ENCODE assay signal across 1 cellular context in genomic region chr3:13890377-13891016, GRCh38.
TF ChIP-seq lines count a peak whose summit lies in the region.

No MANE protein-coding gene starts in this region.

TF ChIP-seq in K562, 482 proteins besides CTCF, POLR2A, EP300 and RAD21 (continued from another document and continues in another):
- TF ChIP-seq CEBPZ (IDR thresholded peaks at IDR 0.05; ENCODE audit: borderline replicate concordance, low read depth, low read length) = no peak
- TF ChIP-seq GTF2B (IDR thresholded peaks at IDR 0.05; ENCODE audit: extremely low read depth, insufficient read length) = no peak
- TF ChIP-seq ZNF41 (CRISPR knock-in tag; conservative IDR thresholded peaks at IDR 0.05) = no peak
- TF ChIP-seq DIDO1 (tag; IDR thresholded peaks at IDR 0.05; ENCODE audit: low read depth) = no peak
- TF ChIP-seq ZNF518B (CRISPR knock-in tag; IDR thresholded peaks at IDR 0.05) = no peak
- no peak for TF ChIP-seq NCOA4 (IDR thresholded peaks at IDR 0.05; ENCODE audit: partially characterized antibody)
- TF ChIP-seq CGGBP1 (CRISPR knock-in tag; IDR thresholded peaks at IDR 0.05) = no peak
- no peak for TF ChIP-seq NFYB (IDR thresholded peaks at IDR 0.05; ENCODE audit: extremely low read depth, insufficient read length)
- no peak for TF ChIP-seq ZNF274 (IDR thresholded peaks at IDR 0.05; ENCODE audit: borderline replicate concordance, low read depth, low read length)
- TF ChIP-seq POLR2G (IDR thresholded peaks at IDR 0.05; ENCODE audit: low read depth, low read length) = peak; percentile 73
- no peak for TF ChIP-seq ZNF717 (CRISPR knock-in tag; IDR thresholded peaks at IDR 0.05)
- no peak for TF ChIP-seq STAG1 (CRISPR knock-in tag; IDR thresholded peaks at IDR 0.05; ENCODE audit: borderline replicate concordance)
- no peak for TF ChIP-seq ZNF197 (CRISPR knock-in tag; IDR thresholded peaks at IDR 0.05; ENCODE audit: low read depth)
- no peak for TF ChIP-seq HNRNPH1 (optimal IDR thresholded peaks at IDR 0.05; ENCODE audit: low read depth, low read length)
- no peak for TF ChIP-seq U2AF2 (optimal IDR thresholded peaks at IDR 0.05; ENCODE audit: low read depth, low read length)
- TF ChIP-seq BRF2 (IDR thresholded peaks at IDR 0.05; ENCODE audit: borderline replicate concordance, insufficient read depth, insufficient read length) = no peak
- no peak for TF ChIP-seq KLF10 (CRISPR knock-in tag; IDR thresholded peaks at IDR 0.05)
- TF ChIP-seq PRDM10 (IDR thresholded peaks at IDR 0.05; ENCODE audit: partially characterized antibody) = peak; percentile 31
- no peak for TF ChIP-seq ZKSCAN3 (CRISPR knock-in tag; IDR thresholded peaks at IDR 0.05)
- TF ChIP-seq HSF4 (CRISPR knock-in tag; IDR thresholded peaks at IDR 0.05; ENCODE audit: borderline replicate concordance) = no peak
- TF ChIP-seq PTBP1 (IDR thresholded peaks at IDR 0.05; ENCODE audit: low read depth, low read length) = no peak
- 0 out of 2 replicates have a peak, but pooled peaks have one; percentile 8 for TF ChIP-seq NFE2 (IDR thresholded peaks at IDR 0.05; ENCODE audit: low read depth)
- 0 out of 2 replicates have a peak, but pooled peaks have one; percentile 33 for TF ChIP-seq SOX6 (IDR thresholded peaks at IDR 0.05)
- no peak for TF ChIP-seq ZNF766 (CRISPR knock-in tag; conservative IDR thresholded peaks at IDR 0.05)
- TF ChIP-seq ZFP91 (CRISPR knock-in tag; IDR thresholded peaks at IDR 0.05) = no peak
- peak; percentile 52; the same call in 1 of the 2 replicates for TF ChIP-seq ZNF584 (CRISPR knock-in tag; IDR thresholded peaks at IDR 0.05; ENCODE audit: low read depth)
- TF ChIP-seq ZBTB2 (IDR thresholded peaks at IDR 0.05) = no peak
- no peak for TF ChIP-seq ZNF140 (CRISPR knock-in tag; IDR thresholded peaks at IDR 0.05)
- TF ChIP-seq CHD4 (IDR thresholded peaks at IDR 0.05; ENCODE audit: insufficient read depth, insufficient replicate concordance, low read depth, low read length, poor library complexity, severe bottlenecking) = no peak
- no peak for TF ChIP-seq THAP7 (CRISPR knock-in tag; IDR thresholded peaks at IDR 0.05)
- TF ChIP-seq ETV6 (IDR thresholded peaks at IDR 0.05; ENCODE audit: borderline replicate concordance in 1 of 2, low read depth in 2 of 2, low read length in 1 of 2) = no peak
- no peak for TF ChIP-seq ETV6 (CRISPR knock-in tag; IDR thresholded peaks at IDR 0.05; ENCODE audit: borderline replicate concordance)
- TF ChIP-seq XRCC3 (IDR thresholded peaks at IDR 0.05) = no peak
- no peak for TF ChIP-seq PURB (CRISPR knock-in tag; IDR thresholded peaks at IDR 0.05; ENCODE audit: low read depth)
- TF ChIP-seq ZC3H11A (IDR thresholded peaks at IDR 0.05; ENCODE audit: low read depth, low read length) = no peak
- TF ChIP-seq HOXB6 (CRISPR knock-in tag; IDR thresholded peaks at IDR 0.05; ENCODE audit: borderline replicate concordance) = no peak
- no peak for TF ChIP-seq SIX5 (IDR thresholded peaks at IDR 0.05; ENCODE audit: borderline replicate concordance in 1 of 2, insufficient read depth in 1 of 2, low read depth in 1 of 2, low read length in 2 of 2)
- no peak for TF ChIP-seq SNRNP70 (optimal IDR thresholded peaks at IDR 0.05; ENCODE audit: low read depth, low read length)
- TF ChIP-seq PATZ1 (CRISPR knock-in tag; IDR thresholded peaks at IDR 0.05; ENCODE audit: borderline replicate concordance) = no peak
- no peak for TF ChIP-seq KLF13 (tag; IDR thresholded peaks at IDR 0.05; ENCODE audit: borderline replicate concordance, low read depth)
- TF ChIP-seq SMARCC2 (IDR thresholded peaks at IDR 0.05; ENCODE audit: low read depth) = no peak
- no peak for TF ChIP-seq SRSF7 (optimal IDR thresholded peaks at IDR 0.05; ENCODE audit: low read depth, low read length)
- no peak for TF ChIP-seq KDM2B (CRISPR knock-in tag; IDR thresholded peaks at IDR 0.05)
- no peak for TF ChIP-seq MED1 (CRISPR knock-in tag; IDR thresholded peaks at IDR 0.05; ENCODE audit: borderline replicate concordance)
